Comparison of ENCODE assay signal across 11 cellular contexts in genomic region chr1:12172042-12172851, GRCh38. TPM values are rescaled to one million over a fixed set of nuclear protein-coding genes. Genes with fewer than 3 reads are reported as not detected.
DNase-seq lines count a peak whose midpoint lies in the region; ATAC-seq and TF ChIP-seq lines count a peak whose summit lies in the region.
"Had no signal": no experiment of that assay in that cellular context is flagged by ENCODE, and none has a peak within 500 bp of the region (broad histone marks: within the 10 kb centered on the region; RNA-seq: fewer than 3 reads in every experiment).

No MANE protein-coding gene starts in this region.

- TF ChIP-seq CTCF in CD14-positive monocyte (IDR thresholded peaks at IDR 0.05) (no peak), osteocyte (IDR thresholded peaks at IDR 0.05) (no peak)

- intact Hi-C loops in CD14-positive monocyte (cut with micrococcal nuclease) (loop anchor here in 1 of 2 donors (2.0 kb wide), 1 partner anchor 19 kb away; no protein-coding TSS in a partner anchor), sciatic nerve (cut with DNase I) (no loop called here)

- H3K36me3 Mint-ChIP-seq in CD14-positive monocyte (peaks cover 90 to 96% of the 10 kb centered on the region in 2 donors), osteocyte (ENCODE audit: unreplicated experiment) (no peaks in the 10 kb centered on the region)

- H3K27me3 Mint-ChIP-seq in CD14-positive monocyte (ENCODE audit: low read depth in 3 of 3) (peaks cover 0 to 5% (median 0%) of the 10 kb centered on the region in 3 donors), osteocyte (ENCODE audit: unreplicated experiment) (no peaks in the 10 kb centered on the region)

- peaks cover 2 to 7% (median 3%) of the 10 kb centered on the region in 7 donors for H3K9me3 Mint-ChIP-seq in CD14-positive monocyte
- no peaks in the 10 kb centered on the region for H3K9me3 Mint-ChIP-seq in osteocyte (ENCODE audit: unreplicated experiment)

- DNase-seq in CD14-positive monocyte (ENCODE audit: low spot score) (peak; percentile 94), T-helper 1 cell (peak in 3 of 5 donors; percentile 33 to 51 (median 50)), osteocyte (ENCODE audit: extremely low spot score, unreplicated experiment) (no peak), sciatic nerve (ENCODE audit: low spot score) (no peak)
- DNase-seq in central memory CD4-positive, alpha-beta T cell, result peak; percentile 37
- DNase-seq: COR-L47, Karpas-422, nucleus accumbens had no signal

- peak overlapping the region; percentile 99 to 100 (median 99) for H3K27ac Mint-ChIP-seq in CD14-positive monocyte
- H3K27ac Mint-ChIP-seq in osteocyte (ENCODE audit: unreplicated experiment), result peak overlapping the region; percentile 44

- peaks cover 86% of the 10 kb centered on the region for H3K4me1 Mint-ChIP-seq in CD14-positive monocyte
- H3K4me1 Mint-ChIP-seq in osteocyte (ENCODE audit: unreplicated experiment), result peaks cover 42% of the 10 kb centered on the region

- H3K4me3 Mint-ChIP-seq in CD14-positive monocyte, result peak overlapping the region; percentile 100
- no peak overlapping the region for H3K4me3 Mint-ChIP-seq in osteocyte (ENCODE audit: unreplicated experiment)

- ATAC-seq in HG03139 (IDR thresholded peaks at IDR 0.05; ENCODE audit: unreplicated experiment) (no peak), sciatic nerve (no peak), HG02623 (IDR thresholded peaks at IDR 0.05; ENCODE audit: unreplicated experiment) (no peak), SK-N-SH treated with all-trans-retinoic acid at 6 μM for 48 hours (no peak)

TF ChIP-seq in SK-N-SH treated with all-trans-retinoic acid at 6 μM for 48 hours, 23 proteins besides CTCF, POLR2A, EP300 and RAD21:
- TF ChIP-seq ESRRG (CRISPR knock-in tag; IDR thresholded peaks at IDR 0.05), result no peak
- TF ChIP-seq OSR1 (CRISPR knock-in tag; IDR thresholded peaks at IDR 0.05), result no peak
- TF ChIP-seq SNAI2 (CRISPR knock-in tag; IDR thresholded peaks at IDR 0.05), result no peak
- TF ChIP-seq RARB (CRISPR knock-in tag; IDR thresholded peaks at IDR 0.05), result no peak
- no peak for TF ChIP-seq ZNF8 (CRISPR knock-in tag; IDR thresholded peaks at IDR 0.05)
- TF ChIP-seq PATZ1 (CRISPR knock-in tag; IDR thresholded peaks at IDR 0.05; ENCODE audit: borderline replicate concordance), result no peak
- no peak for TF ChIP-seq ARNTL (CRISPR knock-in tag; IDR thresholded peaks at IDR 0.05; ENCODE audit: borderline replicate concordance, low read depth)
- TF ChIP-seq CSDC2 (CRISPR knock-in tag; IDR thresholded peaks at IDR 0.05), result no peak
- TF ChIP-seq POU6F1 (CRISPR knock-in tag; IDR thresholded peaks at IDR 0.05; ENCODE audit: borderline replicate concordance, low read depth), result no peak
- TF ChIP-seq ISL1 (CRISPR knock-in tag; IDR thresholded peaks at IDR 0.05), result no peak
- TF ChIP-seq GLIS3 (CRISPR knock-in tag; IDR thresholded peaks at IDR 0.05), result no peak
- no peak for TF ChIP-seq CREB5 (CRISPR knock-in tag; IDR thresholded peaks at IDR 0.05; ENCODE audit: low read depth)
- no peak for TF ChIP-seq ZFP3 (CRISPR knock-in tag; IDR thresholded peaks at IDR 0.05)

RNA-seq across cellular contexts. Expression of gene TNFRSF1B, which starts 5.5 kb away (rescaled TPM):
- polyA plus RNA-seq in CD14-positive monocyte, result 100 to 1,000 TPM; 436 to 761 TPM
- total RNA-seq in osteocyte (3.7 and 7.4 TPM in 2 replicates), sciatic nerve (90.9 TPM)

RNA-seq across cellular contexts. Expression of gene VPS13D, which starts 57.6 kb away (rescaled TPM):
- polyA plus RNA-seq in CD14-positive monocyte, result 1 to 10 TPM; 3.6 to 5.1 TPM
- 41.1 and 45.3 TPM in 2 replicates for total RNA-seq in osteocyte
- 123 TPM for total RNA-seq in sciatic nerve

Comparison
In these comparisons a context has a peak if more than half of its experiments do, and no peak if none do; other contexts are left out.
1. DNase-seq: peak in CD14-positive monocyte (single experiment), T-helper 1 cell (3 of 5) and central memory CD4-positive, alpha-beta T cell (single experiment); none in osteocyte (single experiment) and sciatic nerve (single experiment).
2. RNA of gene TNFRSF1B, which starts 5.5 kb away (total RNA-seq): 90.9 TPM in sciatic nerve (single experiment); 3.7 to 7.4 TPM in osteocyte; every median in the first group is over 10 times any median in the second.